Comparison of ENCODE assay signal across 8 cellular contexts in genomic region chr1:39391741-39392679, GRCh38.
A peak's percentile ranks its signal among the peaks of the same experiment; 100 is the strongest.
DNase-seq lines count a peak whose midpoint lies in the region; ATAC-seq and TF ChIP-seq lines count a peak whose summit lies in the region.

No MANE protein-coding gene starts in this region.

- no peak overlapping the region for H2BK15ac ChIP-seq in neuronal stem cell (ENCODE audit: low read length)

- H3K4me3 ChIP-seq in HCT116 (replicated peaks in 1 of 2; ENCODE audit: low read depth in 1 of 2, low read length in 2 of 2) (peak overlapping the region in 1 of 2 experiments; percentile 31; a peak in 2 of 4 replicates), neuronal stem cell (ENCODE audit: low read length in 2 of 2) (no peak overlapping the region), Karpas-422 (ENCODE audit: low read length) (no peak overlapping the region)

- ATAC-seq in HCT116 (peak; percentile 61), SK-N-SH treated with all-trans-retinoic acid at 6 μM for 48 hours (peak; percentile 75), GM21447 (IDR thresholded peaks at IDR 0.05; ENCODE audit: unreplicated experiment) (no peak), GM19452 (IDR thresholded peaks at IDR 0.05; ENCODE audit: unreplicated experiment) (no peak)

- TF ChIP-seq CTCF in HCT116 (IDR thresholded peaks at IDR 0.05 in 2 of 3, conservative IDR thresholded peaks at IDR 0.05 in 1 of 3; ENCODE audit: borderline replicate concordance in 1 of 3, insufficient read depth in 1 of 3, low read depth in 2 of 3, low read length in 2 of 3) = no peak

- POLR2A ChIA-PET in HCT116 (lab: Charles Lee) = interaction anchor here (0.6 to 1.7 kb wide), 8 partner anchors 9 to 432 kb away, joined by 3 to 9 read pairs (median 4); partner anchors contain the start of gene NDUFS5

- H2BK120ac ChIP-seq in neuronal stem cell (ENCODE audit: low read depth, low read length) = no peak overlapping the region

- H3K14ac ChIP-seq in neuronal stem cell (ENCODE audit: low read length) = no peak overlapping the region

- no peak overlapping the region for H4K8ac ChIP-seq in neuronal stem cell (ENCODE audit: low read depth, low read length)

- H2BK12ac ChIP-seq in neuronal stem cell (ENCODE audit: low read length) = no peak overlapping the region

- no peaks in the 10 kb centered on the region for H4K20me1 ChIP-seq in HCT116 (ENCODE audit: insufficient read depth)
- H4K20me1 ChIP-seq in Karpas-422 (ENCODE audit: insufficient read depth, low read depth, low read length) = no peaks in the 10 kb centered on the region

- no peaks in the 10 kb centered on the region; the same call in 1 of the 2 replicates for H3K9me2 ChIP-seq in HCT116 (ENCODE audit: insufficient read depth)
- H3K9me2 ChIP-seq in Karpas-422 (replicated peaks; ENCODE audit: insufficient read depth, low read length) = no peaks in the 10 kb centered on the region

- peaks cover 26% of the 10 kb centered on the region for H3K79me2 ChIP-seq in HCT116 (ENCODE audit: insufficient read depth, low read length)
- no peaks in the 10 kb centered on the region for H3K79me2 ChIP-seq in Karpas-422 (ENCODE audit: low read length)

- RAD21 ChIA-PET in HCT116 (lab: Charles Lee; ENCODE audit: low non-redundant PET in 1 of 2, low total read pairs in 2 of 2, uncharacterized antibody in 2 of 2, unreplicated experiment in 2 of 2) = no interaction called here

- H3K27me3 ChIP-seq in HCT116 (ENCODE audit: insufficient read depth, low read length) (no peaks in the 10 kb centered on the region), neuronal stem cell (ENCODE audit: control insufficient read depth in 3 of 3, insufficient read depth in 3 of 3, low read depth in 1 of 3, low read length in 3 of 3) (no peaks in the 10 kb centered on the region), Karpas-422 (ENCODE audit: low read length) (0 out of 2 replicates have a peak, but pooled peaks cover 4% of the 10 kb centered on the region)

- BruUV-seq in HCT116 (replicated peaks; lab: Mats Ljungman, UMichigan) = TSS peak; percentile 80

- H3K9me3 ChIP-seq in HCT116 (ENCODE audit: control insufficient read depth in 1 of 2, insufficient read depth in 1 of 2, low read depth in 1 of 2, low read length in 2 of 2) = no peaks in the 10 kb centered on the region
- no peaks in the 10 kb centered on the region for H3K9me3 ChIP-seq in neuronal stem cell (replicated peaks in 1 of 2; ENCODE audit: control insufficient read depth in 2 of 2, insufficient read depth in 1 of 2, low read depth in 1 of 2, low read length in 2 of 2)
- no peaks in the 10 kb centered on the region for H3K9me3 ChIP-seq in Karpas-422 (ENCODE audit: low read length)

- H3K9ac ChIP-seq in HCT116 (ENCODE audit: low read length) = peak overlapping the region; percentile 47
- H3K9ac ChIP-seq in neuronal stem cell (ENCODE audit: low read depth, low read length, poor library complexity) = no peak overlapping the region
- H3K9ac ChIP-seq in Karpas-422 (ENCODE audit: low read length) = no peak overlapping the region

- DNase-seq in HCT116 (ENCODE audit: low read depth, low spot score) (no peak), fibroblast of the conjunctiva (ENCODE audit: low read depth) (peak; percentile 53), neuronal stem cell (ENCODE audit: low spot score) (no peak), NCI-H2171 (lab: John Stamatoyannopoulos, UW) (no peak), Karpas-422 (no peak)

- no peak overlapping the region for H3K4ac ChIP-seq in neuronal stem cell (ENCODE audit: low read length)

- H3K4me1 ChIP-seq in HCT116 (ENCODE audit: control insufficient read depth in 1 of 2, insufficient read depth in 2 of 2, low read length in 2 of 2) (peaks cover 70 to 90% of the 10 kb centered on the region in 2 experiments), neuronal stem cell (ENCODE audit: control insufficient read depth in 2 of 2, insufficient read depth in 1 of 2, low read depth in 1 of 2, low read length in 2 of 2) (peaks cover 14 to 33% of the 10 kb centered on the region in 2 donors), Karpas-422 (ENCODE audit: low read length) (no peaks in the 10 kb centered on the region)

- no peak overlapping the region for H3K23ac ChIP-seq in neuronal stem cell (ENCODE audit: low read depth, low read length, poor library complexity)

- TF ChIP-seq RAD21 in HCT116 (IDR thresholded peaks at IDR 0.05; ENCODE audit: low read depth) = peak; percentile 18; the same call in 1 of the 2 replicates

- H4K91ac ChIP-seq in neuronal stem cell (ENCODE audit: low read depth, low read length, poor library complexity) = no peak overlapping the region

- no peak for TF ChIP-seq POLR2A in HCT116 (IDR thresholded peaks at IDR 0.05; ENCODE audit: borderline replicate concordance, extremely low read depth, insufficient read depth, insufficient read length)

- H2AK5ac ChIP-seq in neuronal stem cell (ENCODE audit: low read depth, low read length) = no peak overlapping the region

- peak overlapping the region; percentile 69 for H3K4me2 ChIP-seq in HCT116 (ENCODE audit: low read length)
- H3K4me2 ChIP-seq in neuronal stem cell (ENCODE audit: insufficient read depth, low read length, poor library complexity, severe bottlenecking) = no peak overlapping the region
- H3K4me2 ChIP-seq in Karpas-422 (ENCODE audit: low read depth, low read length, poor library complexity, severe bottlenecking) = no peak overlapping the region

- H3K27ac ChIP-seq in HCT116 (ENCODE audit: low read depth, low read length) = peak overlapping the region; percentile 72
- H3K27ac ChIP-seq in neuronal stem cell (replicated peaks; ENCODE audit: low read length) = peak overlapping the region; percentile 43
- no peak overlapping the region for H3K27ac ChIP-seq in Karpas-422 (ENCODE audit: low read length)

- H3K36me3 ChIP-seq in HCT116 (ENCODE audit: control insufficient read depth in 1 of 2, insufficient read depth in 2 of 2, low read length in 2 of 2) (peaks cover 0 to 4% of the 10 kb centered on the region in 2 experiments; a peak in 1 of 4 replicates), neuronal stem cell (replicated peaks in 1 of 2; ENCODE audit: control insufficient read depth in 2 of 2, insufficient read depth in 2 of 2, low read length in 2 of 2) (peaks cover 15 to 49% of the 10 kb centered on the region in 2 donors), Karpas-422 (ENCODE audit: insufficient read depth, low read length) (no peaks in the 10 kb centered on the region)

- no peak overlapping the region for H2AFZ ChIP-seq in HCT116 (ENCODE audit: low read depth, low read length, poor library complexity, severe bottlenecking)
- H2AFZ ChIP-seq in neuronal stem cell (ENCODE audit: low read length) = no peak overlapping the region
- no peak overlapping the region for H2AFZ ChIP-seq in Karpas-422 (ENCODE audit: low read length)

- CTCF ChIA-PET in HCT116 (lab: Charles Lee) = interaction anchor here (1.5 to 1.8 kb wide), 2 partner anchors 14 to 147 kb away, joined by 5 to 7 read pairs; no protein-coding TSS in a partner anchor

- intact Hi-C loops in HCT116 (cut with micrococcal nuclease) = loop anchor here (10.0 kb wide), 1 partner anchor 1917 kb away; the partner anchor contains the start of gene ZC3H12A

- H2BK5ac ChIP-seq in neuronal stem cell (ENCODE audit: low read length) = no peak overlapping the region

- H3K18ac ChIP-seq in neuronal stem cell (ENCODE audit: low read length) = no peak overlapping the region

- no CpG with 5 or more reads among the region's 5 CpGs for WGBS in neuronal stem cell (ENCODE audit: extremely low coverage in 2 of 2, insufficient read length in 2 of 2, insufficient replicate concordance in 1 of 2), 2 donors

- H3K79me1 ChIP-seq in neuronal stem cell (ENCODE audit: low read depth, low read length) = peaks cover 3% of the 10 kb centered on the region

TF ChIP-seq in HCT116, 20 proteins besides CTCF, POLR2A, EP300 and RAD21 (continues in another document):
- TF ChIP-seq ELF1 (IDR thresholded peaks at IDR 0.05; ENCODE audit: borderline replicate concordance, low read depth) (no peak), SRF (IDR thresholded peaks at IDR 0.05; ENCODE audit: low read depth) (peak; percentile 55; the same call in 1 of the 2 replicates), SP1 (IDR thresholded peaks at IDR 0.05; ENCODE audit: low read depth) (peak; percentile 83), POLR2AphosphoS5 (IDR thresholded peaks at IDR 0.05; ENCODE audit: low read depth, low read length) (peak; percentile 68), CEBPB (IDR thresholded peaks at IDR 0.05; ENCODE audit: low read depth) (peak; percentile 41; the same call in 1 of the 2 replicates), MAX (IDR thresholded peaks at IDR 0.05) (peak; percentile 60), FOSL1 (IDR thresholded peaks at IDR 0.05; ENCODE audit: low read depth) (peak; percentile 74), JUND (IDR thresholded peaks at IDR 0.05) (peak; percentile 85)
- TF ChIP-seq, protein P1, sequence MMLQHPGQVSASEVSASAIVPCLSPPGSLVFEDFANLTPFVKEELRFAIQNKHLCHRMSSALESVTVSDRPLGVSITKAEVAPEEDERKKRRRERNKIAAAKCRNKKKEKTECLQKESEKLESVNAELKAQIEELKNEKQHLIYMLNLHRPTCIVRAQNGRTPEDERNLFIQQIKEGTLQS (IDR thresholded peaks at IDR 0.05) = no peak; the same call in 1 of the 2 replicates

TF ChIP-seq in SK-N-SH treated with all-trans-retinoic acid at 6 μM for 48 hours, 23 proteins besides CTCF, POLR2A, EP300 and RAD21:
- no peak for TF ChIP-seq BACH2 (CRISPR knock-in tag; IDR thresholded peaks at IDR 0.05; ENCODE audit: borderline replicate concordance)
- TF ChIP-seq, protein P2, sequence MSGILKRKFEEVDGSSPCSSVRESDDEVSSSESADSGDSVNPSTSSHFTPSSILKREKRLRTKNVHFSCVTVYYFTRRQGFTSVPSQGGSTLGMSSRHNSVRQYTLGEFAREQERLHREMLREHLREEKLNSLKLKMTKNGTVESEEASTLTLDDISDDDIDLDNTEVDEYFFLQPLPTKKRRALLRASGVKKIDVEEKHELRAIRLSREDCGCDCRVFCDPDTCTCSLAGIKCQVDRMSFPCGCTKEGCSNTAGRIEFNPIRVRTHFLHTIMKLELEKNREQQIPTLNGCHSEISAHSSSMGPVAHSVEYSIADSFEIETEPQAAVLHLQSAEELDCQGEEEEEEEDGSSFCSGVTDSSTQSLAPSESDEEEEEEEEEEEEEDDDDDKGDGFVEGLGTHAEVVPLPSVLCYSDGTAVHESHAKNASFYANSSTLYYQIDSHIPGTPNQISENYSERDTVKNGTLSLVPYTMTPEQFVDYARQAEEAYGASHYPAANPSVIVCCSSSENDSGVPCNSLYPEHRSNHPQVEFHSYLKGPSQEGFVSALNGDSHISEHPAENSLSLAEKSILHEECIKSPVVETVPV (CRISPR knock-in tag; IDR thresholded peaks at IDR 0.05) = no peak
- no peak for TF ChIP-seq ZNF70 (CRISPR knock-in tag; IDR thresholded peaks at IDR 0.05)
- no peak for TF ChIP-seq ARNTL (CRISPR knock-in tag; IDR thresholded peaks at IDR 0.05; ENCODE audit: borderline replicate concordance, low read depth)
- no peak for TF ChIP-seq CSDC2 (CRISPR knock-in tag; IDR thresholded peaks at IDR 0.05)
- 0 out of 2 replicates have a peak, but pooled peaks have one; percentile 22 for TF ChIP-seq TOX (CRISPR knock-in tag; IDR thresholded peaks at IDR 0.05; ENCODE audit: borderline replicate concordance)

Comparison
In these comparisons a context has a peak if more than half of its experiments do, and no peak if none do; other contexts are left out.
1. ATAC-seq: peak in HCT116 (single experiment) and SK-N-SH treated with all-trans-retinoic acid at 6 μM for 48 hours (single experiment); none in GM21447 (single experiment) and GM19452 (single experiment).